8 cellular contexts compared by ENCODE assay signal in genomic region chr4:74157743-74158560, GRCh38. TPM values are rescaled to one million over a fixed set of nuclear protein-coding genes. Genes with fewer than 3 reads are reported as not detected.
DNase-seq lines count a peak whose midpoint lies in the region; ATAC-seq and TF ChIP-seq lines count a peak whose summit lies in the region.

TSS of gene MTHFD2L (plus strand) at chr4:74158118. CDS start at chr4:74158139, 21 bp downstream.

- no peak for TF ChIP-seq CTCF in GM23338 (conservative IDR thresholded peaks at IDR 0.05; ENCODE audit: low read depth in 2 of 2)
- TF ChIP-seq CTCF in natural killer cell (IDR thresholded peaks at IDR 0.05): no peak

- peak within 1 kb of the TSS; percentile 90 for H2AFZ ChIP-seq in GM23338

- H3K27me3 Mint-ChIP-seq in GM23338 (ENCODE audit: insufficient read depth, low read depth, poor library complexity) (peaks cover 2% of the 10 kb centered on the region), natural killer cell (ENCODE audit: low read depth in 2 of 2) (peaks cover 0 to 3% of the 10 kb centered on the region in 2 donors)
- H3K27me3 Mint-ChIP-seq in activated T-helper 2 cell treated with anti-CD3 and anti-CD28 coated beads, Interferon-gamma antibody, Interleukin-2, Interleukin-4, amounts not matched to agents 10 μg/mL and 5 μg/mL and 100 μg/mL, durations not matched to agents 14 hours and 24 hours and 36 hours (ENCODE audit: low read depth): peaks cover 27% of the 10 kb centered on the region

- intact Hi-C loops in activated T-helper 2 cell treated with anti-CD3 and anti-CD28 coated beads, Interferon-gamma antibody, Interleukin-2, Interleukin-4, amounts not matched to agents 10 μg/mL and 5 μg/mL and 100 μg/mL, durations not matched to agents 14 hours and 24 hours and 36 hours (cut with micrococcal nuclease): loop anchor here (2.0 to 10.0 kb wide), 2 partner anchors 899 to 1093 kb away; partner anchors contain the start of genes ANKRD17 and COX18
- intact Hi-C loops in natural killer cell (cut with micrococcal nuclease): loop anchor here (10.0 kb wide), 1 partner anchor 287 kb away; the partner anchor contains the start of gene AREG

- ATAC-seq in GM23338: peak; percentile 99
- ATAC-seq in natural killer cell: peak; percentile 95 to 97 (median 95)

- H3K4me1 ChIP-seq in GM23338 (ENCODE audit: insufficient read depth): peaks cover 27% of the 10 kb centered on the region

- H3K4me3 ChIP-seq in GM23338: peak within 1 kb of the TSS; percentile 58

- peak within 1 kb of the TSS; percentile 95 for H3K4me3 Mint-ChIP-seq in GM23338
- peak within 1 kb of the TSS; percentile 87 for H3K4me3 Mint-ChIP-seq in activated T-helper 2 cell treated with anti-CD3 and anti-CD28 coated beads, Interferon-gamma antibody, Interleukin-2, Interleukin-4, amounts not matched to agents 10 μg/mL and 5 μg/mL and 100 μg/mL, durations not matched to agents 14 hours and 24 hours and 36 hours (ENCODE audit: low read depth)
- H3K4me3 Mint-ChIP-seq in natural killer cell: peak within 1 kb of the TSS; percentile 87

- H3K27me3 ChIP-seq in GM23338 (ENCODE audit: insufficient read depth): no peaks in the 10 kb centered on the region

- H4K20me1 ChIP-seq in GM23338 (replicated peaks; ENCODE audit: insufficient read depth): peaks cover 3% of the 10 kb centered on the region

- no peaks in the 10 kb centered on the region for H3K36me3 ChIP-seq in GM23338 (ENCODE audit: insufficient read depth)

- H3K27ac Mint-ChIP-seq in GM23338 (peak within 1 kb of the TSS; percentile 90), natural killer cell (peak within 1 kb of the TSS; percentile 84 to 89)
- peak within 1 kb of the TSS; percentile 90 for H3K27ac Mint-ChIP-seq in activated T-helper 2 cell treated with anti-CD3 and anti-CD28 coated beads, Interferon-gamma antibody, Interleukin-2, Interleukin-4, amounts not matched to agents 10 μg/mL and 5 μg/mL and 100 μg/mL, durations not matched to agents 14 hours and 24 hours and 36 hours

- H3K79me2 ChIP-seq in GM23338 (replicated peaks; ENCODE audit: insufficient read depth): peaks cover 62% of the 10 kb centered on the region

- peak within 1 kb of the TSS; percentile 81 for H3K4me2 ChIP-seq in GM23338

- H3K9me3 Mint-ChIP-seq in GM23338 (no peaks in the 10 kb centered on the region), natural killer cell (no peaks in the 10 kb centered on the region)
- no peaks in the 10 kb centered on the region for H3K9me3 Mint-ChIP-seq in activated T-helper 2 cell treated with anti-CD3 and anti-CD28 coated beads, Interferon-gamma antibody, Interleukin-2, Interleukin-4, amounts not matched to agents 10 μg/mL and 5 μg/mL and 100 μg/mL, durations not matched to agents 14 hours and 24 hours and 36 hours

- H3K4me1 Mint-ChIP-seq in GM23338 (peaks cover 34% of the 10 kb centered on the region), natural killer cell (peaks cover 22 to 26% of the 10 kb centered on the region in 2 donors)
- peaks cover 25% of the 10 kb centered on the region for H3K4me1 Mint-ChIP-seq in activated T-helper 2 cell treated with anti-CD3 and anti-CD28 coated beads, Interferon-gamma antibody, Interleukin-2, Interleukin-4, amounts not matched to agents 10 μg/mL and 5 μg/mL and 100 μg/mL, durations not matched to agents 14 hours and 24 hours and 36 hours (ENCODE audit: low read depth)

- H3K27ac ChIP-seq in GM23338 (ENCODE audit: low read depth): peak within 1 kb of the TSS; percentile 91

- DNase-seq in EL (peak; percentile 97), GM23338 (ENCODE audit: low spot score) (peak; percentile 96), Kasumi-1 (lab: John Stamatoyannopoulos, UW) (peak; percentile 86 to 89), RPMI8226 (peak; percentile 92), fibroblast of peridontal ligament (ENCODE audit: extremely low read depth) (peak; percentile 91), natural killer cell (peak; percentile 77)
- DNase-seq in activated T-helper 2 cell treated with anti-CD3 and anti-CD28 coated beads, Interferon-gamma antibody, Interleukin-2, Interleukin-4, amounts not matched to agents 10 μg/mL and 5 μg/mL and 100 μg/mL, durations not matched to agents 14 hours and 24 hours and 36 hours (ENCODE audit: low spot score): peak; percentile 79
- DNase-seq in stimulated activated naive CD4-positive, alpha-beta T cell (lab: John Stamatoyannopoulos, UW): peak; percentile 49 to 82 (median 69)

- no peaks in the 10 kb centered on the region for H3F3A ChIP-seq in GM23338 (replicated peaks; ENCODE audit: low read depth)

- H3K36me3 Mint-ChIP-seq in GM23338 (ENCODE audit: low read depth) (peaks cover 27% of the 10 kb centered on the region; the same call in 2 of the 3 replicates), natural killer cell (peaks cover 10% of the 10 kb centered on the region)
- peaks cover 32% of the 10 kb centered on the region for H3K36me3 Mint-ChIP-seq in activated T-helper 2 cell treated with anti-CD3 and anti-CD28 coated beads, Interferon-gamma antibody, Interleukin-2, Interleukin-4, amounts not matched to agents 10 μg/mL and 5 μg/mL and 100 μg/mL, durations not matched to agents 14 hours and 24 hours and 36 hours (ENCODE audit: low read depth)

- no peaks in the 10 kb centered on the region for H3K9me2 ChIP-seq in GM23338 (ENCODE audit: insufficient read depth)

TF ChIP-seq in GM23338, 12 proteins besides CTCF, POLR2A, EP300 and RAD21:
- peak; percentile 78 for TF ChIP-seq POLR2AphosphoS5 (IDR thresholded peaks at IDR 0.05; ENCODE audit: low read depth)
- TF ChIP-seq, protein P1, sequence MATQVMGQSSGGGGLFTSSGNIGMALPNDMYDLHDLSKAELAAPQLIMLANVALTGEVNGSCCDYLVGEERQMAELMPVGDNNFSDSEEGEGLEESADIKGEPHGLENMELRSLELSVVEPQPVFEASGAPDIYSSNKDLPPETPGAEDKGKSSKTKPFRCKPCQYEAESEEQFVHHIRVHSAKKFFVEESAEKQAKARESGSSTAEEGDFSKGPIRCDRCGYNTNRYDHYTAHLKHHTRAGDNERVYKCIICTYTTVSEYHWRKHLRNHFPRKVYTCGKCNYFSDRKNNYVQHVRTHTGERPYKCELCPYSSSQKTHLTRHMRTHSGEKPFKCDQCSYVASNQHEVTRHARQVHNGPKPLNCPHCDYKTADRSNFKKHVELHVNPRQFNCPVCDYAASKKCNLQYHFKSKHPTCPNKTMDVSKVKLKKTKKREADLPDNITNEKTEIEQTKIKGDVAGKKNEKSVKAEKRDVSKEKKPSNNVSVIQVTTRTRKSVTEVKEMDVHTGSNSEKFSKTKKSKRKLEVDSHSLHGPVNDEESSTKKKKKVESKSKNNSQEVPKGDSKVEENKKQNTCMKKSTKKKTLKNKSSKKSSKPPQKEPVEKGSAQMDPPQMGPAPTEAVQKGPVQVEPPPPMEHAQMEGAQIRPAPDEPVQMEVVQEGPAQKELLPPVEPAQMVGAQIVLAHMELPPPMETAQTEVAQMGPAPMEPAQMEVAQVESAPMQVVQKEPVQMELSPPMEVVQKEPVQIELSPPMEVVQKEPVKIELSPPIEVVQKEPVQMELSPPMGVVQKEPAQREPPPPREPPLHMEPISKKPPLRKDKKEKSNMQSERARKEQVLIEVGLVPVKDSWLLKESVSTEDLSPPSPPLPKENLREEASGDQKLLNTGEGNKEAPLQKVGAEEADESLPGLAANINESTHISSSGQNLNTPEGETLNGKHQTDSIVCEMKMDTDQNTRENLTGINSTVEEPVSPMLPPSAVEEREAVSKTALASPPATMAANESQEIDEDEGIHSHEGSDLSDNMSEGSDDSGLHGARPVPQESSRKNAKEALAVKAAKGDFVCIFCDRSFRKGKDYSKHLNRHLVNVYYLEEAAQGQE (IDR thresholded peaks at IDR 0.05; ENCODE audit: unreplicated experiment): no peak

RNA-seq across cellular contexts. Expression of gene MTHFD2L, which starts in this region (rescaled TPM):
- total RNA-seq in GM23338 (2014; rRNA removed; shearing (Covaris generic)): 24.4 and 29.2 TPM in 2 replicates
- polyA plus RNA-seq in GM23338 (2016; fragmentation: Nextera tagmentation; extraction: Ambion mirVana): 35.2 and 35.7 TPM in 2 replicates
- 8.6 TPM in 2 replicates for total RNA-seq in activated T-helper 2 cell treated with anti-CD3 and anti-CD28 coated beads, Interferon-gamma antibody, Interleukin-2, Interleukin-4, amounts not matched to agents 10 μg/mL and 5 μg/mL and 100 μg/mL, durations not matched to agents 14 hours and 24 hours and 36 hours
- 10 to 100 TPM in 2 of 3 donors, 1 to 10 TPM in 1; 9.5 to 11.7 (median 10.4) TPM for total RNA-seq in natural killer cell

Comparison
In these comparisons a context has a peak if more than half of its experiments do, and no peak if none do; other contexts are left out.
1. Peak in every context shown above with its lines: DNase-seq, ATAC-seq, H3K4me3 ChIP-seq and H3K27ac ChIP-seq.